Comparison of ENCODE assay signal across 1 cellular context in genomic region chr11:86523738-86524602, GRCh38.
A peak's percentile ranks its signal among the peaks of the same experiment; 100 is the strongest.
TF ChIP-seq lines count a peak whose summit lies in the region.

No MANE protein-coding gene starts in this region.

TF ChIP-seq in HEK293, 187 proteins besides CTCF, POLR2A, EP300 and RAD21 (continued from another document and continues in another):
- TF ChIP-seq ZNF398 (tag by site-specific recombination; IDR thresholded peaks at IDR 0.05) (peak; percentile 59; the same call in 1 of the 2 replicates), GLI4 (tag by site-specific recombination; IDR thresholded peaks at IDR 0.05) (no peak), ZNF629 (tag by site-specific recombination; IDR thresholded peaks at IDR 0.05) (peak; percentile 89), GFI1B (tag by site-specific recombination; IDR thresholded peaks at IDR 0.05) (peak; percentile 87), ZFP69B (tag by site-specific recombination; IDR thresholded peaks at IDR 0.05) (peak; percentile 14; the same call in 1 of the 2 replicates), ZNF416 (tag by site-specific recombination; IDR thresholded peaks at IDR 0.05) (no peak), ZXDB (tag by site-specific recombination; IDR thresholded peaks at IDR 0.05) (peak; percentile 92), MYNN (tag by site-specific recombination; IDR thresholded peaks at IDR 0.05; ENCODE audit: borderline replicate concordance) (peak; percentile 90), ZNF426 (tag by site-specific recombination; IDR thresholded peaks at IDR 0.05) (no peak; the same call in 1 of the 2 replicates), SP7 (tag by site-specific recombination; IDR thresholded peaks at IDR 0.05) (peak; percentile 88), ZNF449 (tag by site-specific recombination; IDR thresholded peaks at IDR 0.05) (peak; percentile 29; the same call in 1 of the 2 replicates), OSR2 (tag by site-specific recombination; IDR thresholded peaks at IDR 0.05) (peak; percentile 84), INSM2 (tag by site-specific recombination; IDR thresholded peaks at IDR 0.05) (peak; percentile 93), ZNF391 (tag by site-specific recombination; IDR thresholded peaks at IDR 0.05; ENCODE audit: borderline replicate concordance, low read depth) (peak; percentile 72; the same call in 1 of the 2 replicates), ZNF660 (tag by site-specific recombination; IDR thresholded peaks at IDR 0.05) (peak; percentile 90), ZNF112 (tag by site-specific recombination; IDR thresholded peaks at IDR 0.05) (no peak), ZNF692 (tag by site-specific recombination; IDR thresholded peaks at IDR 0.05) (peak; percentile 51; the same call in 1 of the 2 replicates), ZNF184 (tag by site-specific recombination; IDR thresholded peaks at IDR 0.05) (0 out of 2 replicates have a peak, but pooled peaks have one; percentile 51), HIC1 (tag by site-specific recombination; IDR thresholded peaks at IDR 0.05) (peak; percentile 83), ZFP3 (tag by site-specific recombination; IDR thresholded peaks at IDR 0.05; ENCODE audit: low read depth) (no peak), ZBTB21 (tag by site-specific recombination; IDR thresholded peaks at IDR 0.05) (peak; percentile 75), ZNF248 (tag by site-specific recombination; IDR thresholded peaks at IDR 0.05) (no peak), ZNF350 (tag by site-specific recombination; IDR thresholded peaks at IDR 0.05) (no peak), WT1 (tag by site-specific recombination; IDR thresholded peaks at IDR 0.05) (0 out of 2 replicates have a peak, but pooled peaks have one; percentile 14), ZNF366 (tag by site-specific recombination; conservative IDR thresholded peaks at IDR 0.05) (peak; percentile 89), GLIS1 (tag by site-specific recombination; IDR thresholded peaks at IDR 0.05) (peak; percentile 33), ZNF18 (tag by site-specific recombination; IDR thresholded peaks at IDR 0.05) (no peak), ZNF621 (tag by site-specific recombination; IDR thresholded peaks at IDR 0.05) (no peak), TSHZ1 (tag by site-specific recombination; IDR thresholded peaks at IDR 0.05; ENCODE audit: borderline replicate concordance) (peak; percentile 68; the same call in 1 of the 2 replicates), KLF8 (tag by site-specific recombination; IDR thresholded peaks at IDR 0.05) (peak; percentile 75), KLF10 (tag by site-specific recombination; IDR thresholded peaks at IDR 0.05) (peak; percentile 84), BCL11A (tag by site-specific recombination; IDR thresholded peaks at IDR 0.05; ENCODE audit: low read depth) (peak; percentile 75; the same call in 1 of the 2 replicates), PRDM1 (tag by site-specific recombination; IDR thresholded peaks at IDR 0.05) (peak; percentile 67), ZNF292 (tag by site-specific recombination; IDR thresholded peaks at IDR 0.05; ENCODE audit: borderline replicate concordance, low read depth) (no peak), ZNF280C (tag by site-specific recombination; IDR thresholded peaks at IDR 0.05) (no peak), ZNF664 (tag by site-specific recombination; IDR thresholded peaks at IDR 0.05) (peak; percentile 6; the same call in 1 of the 2 replicates), PRDM6 (tag by site-specific recombination; IDR thresholded peaks at IDR 0.05) (peak; percentile 99), SP3 (tag by site-specific recombination; IDR thresholded peaks at IDR 0.05) (peak; percentile 41), ZNF768 (tag by site-specific recombination; IDR thresholded peaks at IDR 0.05) (0 out of 2 replicates have a peak, but pooled peaks have one; percentile 11), GLIS2 (tag by site-specific recombination; IDR thresholded peaks at IDR 0.05) (no peak), ZNF654 (tag by site-specific recombination; IDR thresholded peaks at IDR 0.05; ENCODE audit: low read depth) (peak; percentile 12; the same call in 1 of the 2 replicates), ZNF843 (tag by site-specific recombination; IDR thresholded peaks at IDR 0.05) (peak; percentile 86; the same call in 1 of the 2 replicates), KLF9 (tag by site-specific recombination; IDR thresholded peaks at IDR 0.05; ENCODE audit: low read depth) (no peak), FEZF1 (tag by site-specific recombination; IDR thresholded peaks at IDR 0.05) (peak; percentile 80)
